1 cellular context compared by ENCODE assay signal in the genomic region with DNA sequence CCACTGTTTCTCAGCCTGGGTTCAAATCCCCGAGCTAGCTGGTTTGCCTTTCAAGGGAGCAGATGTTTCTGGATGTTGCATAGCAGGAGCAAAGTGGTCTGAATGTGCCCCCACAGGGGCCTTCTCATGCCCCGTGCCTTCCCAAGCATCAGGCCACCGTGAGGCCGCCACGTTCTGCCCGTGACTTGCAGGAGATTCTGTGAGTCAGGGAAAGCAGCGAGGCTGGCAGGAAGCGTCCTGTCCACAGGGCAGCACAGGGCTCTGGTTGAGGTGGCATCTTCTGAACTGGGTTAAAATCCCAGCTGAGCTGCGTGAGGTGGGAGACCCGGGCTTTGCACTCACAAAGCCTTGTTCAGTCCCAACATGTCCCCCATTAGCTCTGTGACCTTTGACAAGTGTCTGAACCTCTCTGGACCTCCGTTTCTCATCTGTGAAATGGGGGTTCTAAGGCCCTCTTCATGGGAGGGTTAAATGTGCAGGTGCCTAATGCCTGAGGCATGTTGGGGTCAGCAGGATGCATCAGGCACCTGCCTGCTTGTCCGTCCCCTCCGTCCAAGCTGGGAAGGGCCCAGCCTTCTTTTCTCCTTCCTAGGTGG.
TF ChIP-seq lines count a peak whose summit lies in the region.

No MANE protein-coding gene starts in this region.

TF ChIP-seq in IMR-90, 13 proteins besides CTCF, POLR2A, EP300 and RAD21 (continued from another document):
- TF ChIP-seq, protein P1, sequence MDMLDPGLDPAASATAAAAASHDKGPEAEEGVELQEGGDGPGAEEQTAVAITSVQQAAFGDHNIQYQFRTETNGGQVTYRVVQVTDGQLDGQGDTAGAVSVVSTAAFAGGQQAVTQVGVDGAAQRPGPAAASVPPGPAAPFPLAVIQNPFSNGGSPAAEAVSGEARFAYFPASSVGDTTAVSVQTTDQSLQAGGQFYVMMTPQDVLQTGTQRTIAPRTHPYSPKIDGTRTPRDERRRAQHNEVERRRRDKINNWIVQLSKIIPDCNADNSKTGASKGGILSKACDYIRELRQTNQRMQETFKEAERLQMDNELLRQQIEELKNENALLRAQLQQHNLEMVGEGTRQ (IDR thresholded peaks at IDR 0.05; ENCODE audit: low read depth, low read length), result no peak
- no peak for TF ChIP-seq RFX5 (IDR thresholded peaks at IDR 0.05; ENCODE audit: low read depth, low read length)
- TF ChIP-seq MAZ (IDR thresholded peaks at IDR 0.05; ENCODE audit: borderline replicate concordance, low read depth, low read length), result no peak
- TF ChIP-seq RCOR1 (IDR thresholded peaks at IDR 0.05; ENCODE audit: insufficient replicate concordance, low read length), result no peak
- TF ChIP-seq CHD1 (IDR thresholded peaks at IDR 0.05; ENCODE audit: low read depth, low read length), result no peak
- no peak for TF ChIP-seq NFE2L2 (IDR thresholded peaks at IDR 0.05; ENCODE audit: low read depth, low read length)
- TF ChIP-seq, protein P2, sequence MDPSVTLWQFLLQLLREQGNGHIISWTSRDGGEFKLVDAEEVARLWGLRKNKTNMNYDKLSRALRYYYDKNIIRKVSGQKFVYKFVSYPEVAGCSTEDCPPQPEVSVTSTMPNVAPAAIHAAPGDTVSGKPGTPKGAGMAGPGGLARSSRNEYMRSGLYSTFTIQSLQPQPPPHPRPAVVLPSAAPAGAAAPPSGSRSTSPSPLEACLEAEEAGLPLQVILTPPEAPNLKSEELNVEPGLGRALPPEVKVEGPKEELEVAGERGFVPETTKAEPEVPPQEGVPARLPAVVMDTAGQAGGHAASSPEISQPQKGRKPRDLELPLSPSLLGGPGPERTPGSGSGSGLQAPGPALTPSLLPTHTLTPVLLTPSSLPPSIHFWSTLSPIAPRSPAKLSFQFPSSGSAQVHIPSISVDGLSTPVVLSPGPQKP (IDR thresholded peaks at IDR 0.05; ENCODE audit: borderline replicate concordance, low read depth, low read length), result no peak
- no peak for TF ChIP-seq MXI1 (IDR thresholded peaks at IDR 0.05; ENCODE audit: borderline replicate concordance, low read depth, low read length)
- no peak for TF ChIP-seq CEBPB (IDR thresholded peaks at IDR 0.05; ENCODE audit: low read depth, low read length)
- TF ChIP-seq FOS (IDR thresholded peaks at IDR 0.05; ENCODE audit: low read depth, low read length), result no peak
- TF ChIP-seq SMC3 (IDR thresholded peaks at IDR 0.05; ENCODE audit: low read depth, low read length), result no peak
- TF ChIP-seq BHLHE40 (IDR thresholded peaks at IDR 0.05; ENCODE audit: low read depth, low read length), result no peak
